In genomic region chr18:36095936-36096519, GRCh38 we compare ENCODE assay signal across 8 cellular contexts. TPM values are rescaled to one million over a fixed set of nuclear protein-coding genes. Genes with fewer than 3 reads are reported as not detected.
DNase-seq lines count a peak whose midpoint lies in the region; ATAC-seq, FAIRE-seq and TF ChIP-seq lines count a peak whose summit lies in the region.

No MANE protein-coding gene starts in this region.

- no peak overlapping the region for H3K4me3 ChIP-seq in Jurkat, Clone E6-1 (ENCODE audit: low read length)
- H3K4me3 ChIP-seq in Peyer's patch = no peak overlapping the region
- H3K4me3 ChIP-seq in endothelial cell of umbilical vein (replicated peaks in 1 of 3; ENCODE audit: insufficient read depth in 1 of 3, low read depth in 1 of 3, low read length in 3 of 3) = no peak overlapping the region

- H3K9me3 Mint-ChIP-seq in nephron progenitor cell = no peaks in the 10 kb centered on the region

- H3K36me3 ChIP-seq in Peyer's patch = no peaks in the 10 kb centered on the region
- H3K36me3 ChIP-seq in endothelial cell of umbilical vein (ENCODE audit: control insufficient read depth in 2 of 2, extremely low read depth in 1 of 2, insufficient read depth in 2 of 2, low read length in 2 of 2) = no peaks in the 10 kb centered on the region

- POLR2A ChIA-PET in endothelial cell of umbilical vein (lab: Charles Lee) = no interaction called here

- H3K4me3 Mint-ChIP-seq in nephron progenitor cell = no peak overlapping the region

- intact Hi-C loops in endothelial cell of umbilical vein (cut with micrococcal nuclease) = loop anchor here (1.0 to 10.0 kb wide), 9 partner anchors 33 to 711 kb away; partner anchors contain the start of genes ELP2 and SLC39A6

- H3K27me3 ChIP-seq in Peyer's patch (no peaks in the 10 kb centered on the region), endothelial cell of umbilical vein (ENCODE audit: control insufficient read depth in 2 of 2, insufficient read depth in 2 of 2, low read length in 2 of 2) (peaks cover 17 to 18% of the 10 kb centered on the region in 2 experiments)

- TF ChIP-seq POLR2A in Peyer's patch (IDR thresholded peaks at IDR 0.05) (no peak), endothelial cell of umbilical vein (IDR thresholded peaks at IDR 0.05; ENCODE audit: low read depth, low read length) (no peak)

- dilution Hi-C loops in endothelial cell of umbilical vein (cut with MboI; ENCODE audit: extremely low pct_ligation_motif_present, low sequenced_read_pairs) = no loop called here

- H3K27me3 Mint-ChIP-seq in nephron progenitor cell (ENCODE audit: low read depth, poor library complexity) = peaks cover 9% of the 10 kb centered on the region

- FAIRE-seq in G401.6 (lab: Jason Lieb, UNC) (peak; percentile 96), endothelial cell of umbilical vein (lab: Jason Lieb, UNC) (peak; percentile 66)

- no peak overlapping the region for H3K27ac ChIP-seq in Peyer's patch
- no peak overlapping the region for H3K27ac ChIP-seq in endothelial cell of umbilical vein (ENCODE audit: insufficient read depth, low read depth, low read length)

- no peaks in the 10 kb centered on the region for H3K9me1 ChIP-seq in endothelial cell of umbilical vein (replicated peaks; ENCODE audit: control insufficient read depth, extremely low read depth, insufficient read depth, low read length)

- DNase-seq in Jurkat, Clone E6-1 (ENCODE audit: low read depth, low spot score) = peak; percentile 73
- no peak for DNase-seq in Peyer's patch
- DNase-seq in endothelial cell of umbilical vein (ENCODE audit: low read depth, low spot score) = peak; percentile 55
- no peak for DNase-seq in nephron progenitor cell
- no peak for DNase-seq in stimulated activated naive CD4-positive, alpha-beta T cell treated with Interleukin-2 at 50 U/mL for 16 hours (lab: John Stamatoyannopoulos, UW)

- no peaks in the 10 kb centered on the region for H3K4me1 Mint-ChIP-seq in nephron progenitor cell

- no TSS peak for BruUV-seq in endothelial cell of umbilical vein (replicated peaks; lab: Mats Ljungman, UMichigan)

- no peaks in the 10 kb centered on the region for H3K36me3 Mint-ChIP-seq in nephron progenitor cell (ENCODE audit: low read depth)

- H3K9ac ChIP-seq in endothelial cell of umbilical vein (replicated peaks; ENCODE audit: extremely low read depth, insufficient read depth, low read length) = no peak overlapping the region

- no peaks in the 10 kb centered on the region for H3K79me2 ChIP-seq in endothelial cell of umbilical vein (ENCODE audit: control insufficient read depth, insufficient read depth, low read length)

- no peak overlapping the region for H3K27ac Mint-ChIP-seq in nephron progenitor cell

- H2AFZ ChIP-seq in endothelial cell of umbilical vein (ENCODE audit: low read depth, low read length) = no peak overlapping the region

- H3K4me1 ChIP-seq in Peyer's patch (no peaks in the 10 kb centered on the region), endothelial cell of umbilical vein (ENCODE audit: control insufficient read depth, extremely low read depth, insufficient read depth, low read length) (no peaks in the 10 kb centered on the region)

- H3K9me3 ChIP-seq in Peyer's patch (no peaks in the 10 kb centered on the region), endothelial cell of umbilical vein (replicated peaks; ENCODE audit: control insufficient read depth, insufficient read depth, low read length) (no peaks in the 10 kb centered on the region)

- CTCF ChIA-PET in endothelial cell of umbilical vein (lab: Charles Lee) = interaction anchor here (0.5 to 7.1 kb wide), 56 partner anchors 9 to 714 kb away, joined by 3 to 386 read pairs (median 4); partner anchors contain the start of genes ELP2, FHOD3, MOCOS and RPRD1A

- TF ChIP-seq CTCF in Peyer's patch (IDR thresholded peaks at IDR 0.05) (peak; percentile 2 to 81 (median 60)), endothelial cell of umbilical vein (IDR thresholded peaks at IDR 0.05; ENCODE audit: extremely low read depth in 1 of 2, insufficient read depth in 1 of 2, low read depth in 1 of 2, low read length in 2 of 2) (peak; percentile 19 to 29), nephron progenitor cell (IDR thresholded peaks at IDR 0.05) (peak; percentile 70)

- ATAC-seq in HG03457 (IDR thresholded peaks at IDR 0.05; ENCODE audit: unreplicated experiment) = no peak
- ATAC-seq in GM21360 (IDR thresholded peaks at IDR 0.05; ENCODE audit: unreplicated experiment) = no peak

- no peak overlapping the region for H3K4me2 ChIP-seq in endothelial cell of umbilical vein (ENCODE audit: insufficient read depth, low read length)

- H4K20me1 ChIP-seq in endothelial cell of umbilical vein (replicated peaks; ENCODE audit: control insufficient read depth, extremely low read depth, insufficient read depth, low read length) = no peaks in the 10 kb centered on the region

TF ChIP-seq in endothelial cell of umbilical vein, 7 proteins besides CTCF, POLR2A, EP300 and RAD21:
- TF ChIP-seq FOS (IDR thresholded peaks at IDR 0.05; ENCODE audit: borderline replicate concordance, insufficient read depth, low read length) = peak; percentile 16
- no peak for TF ChIP-seq POLR2AphosphoS5 (IDR thresholded peaks at IDR 0.05; ENCODE audit: insufficient read depth, low read depth, low read length)

RNA-seq across cellular contexts. Expression of gene RPRD1A, which starts 28.7 kb away (rescaled TPM):
- 45.3 TPM for polyA plus RNA-seq in Jurkat, Clone E6-1 (2012; ENCODE audit: insufficient read depth, insufficient read length)
- total RNA-seq in Peyer's patch = 10 to 100 TPM; 41.9 to 67.7 (median 50.8) TPM
- total RNA-seq in endothelial cell of umbilical vein = 47.4 and 50.7 TPM in 2 replicates
- 11.7 and 13.5 TPM in 2 replicates for polyA plus RNA-seq in endothelial cell of umbilical vein
- 15.8 and 16.6 TPM in 2 replicates for polyA plus RNA-seq in endothelial cell of umbilical vein (2011; cell fraction: cytosol; rRNA removed)
- 45.0 and 74.5 TPM in 2 replicates for polyA plus RNA-seq in endothelial cell of umbilical vein (2011; cell fraction: nucleus; rRNA removed)
- 29.8 and 39.3 TPM in 2 replicates for polyA plus RNA-seq in endothelial cell of umbilical vein (2012)
- polyA minus RNA-seq in endothelial cell of umbilical vein = 26.8 and 30.2 TPM in 2 replicates
- polyA minus RNA-seq in endothelial cell of umbilical vein (2011; cell fraction: cytosol; rRNA and poly(A)+ RNA removed) = 42.0 TPM
- polyA minus RNA-seq in endothelial cell of umbilical vein (2011; cell fraction: nucleus; rRNA and poly(A)+ RNA removed) = 93.5 and 98.1 TPM in 2 replicates

RNA-seq across cellular contexts. Expression of gene SLC39A6, which starts 33.1 kb away (rescaled TPM):
- polyA plus RNA-seq in Jurkat, Clone E6-1 (2012; ENCODE audit: insufficient read depth, insufficient read length) = 35.9 TPM
- 10 to 100 TPM in 1 of 4 donors, 1 to 10 TPM in 3; 7.4 to 13.0 (median 8.2) TPM for total RNA-seq in Peyer's patch
- total RNA-seq in endothelial cell of umbilical vein = 13.2 and 13.8 TPM in 2 replicates
- 20.2 and 23.1 TPM in 2 replicates for polyA plus RNA-seq in endothelial cell of umbilical vein
- 13.1 and 14.2 TPM in 2 replicates for polyA plus RNA-seq in endothelial cell of umbilical vein (2011; cell fraction: cytosol; rRNA removed)
- 15.1 and 16.5 TPM in 2 replicates for polyA plus RNA-seq in endothelial cell of umbilical vein (2011; cell fraction: nucleus; rRNA removed)
- polyA plus RNA-seq in endothelial cell of umbilical vein (2012) = 15.7 and 16.7 TPM in 2 replicates
- polyA minus RNA-seq in endothelial cell of umbilical vein = 17.6 and 28.2 TPM in 2 replicates
- 63.3 TPM for polyA minus RNA-seq in endothelial cell of umbilical vein (2011; cell fraction: cytosol; rRNA and poly(A)+ RNA removed)
- 13.2 and 18.0 TPM in 2 replicates for polyA minus RNA-seq in endothelial cell of umbilical vein (2011; cell fraction: nucleus; rRNA and poly(A)+ RNA removed)

RNA-seq across cellular contexts. Expression of gene ELP2, which starts 33.7 kb away (rescaled TPM):
- polyA plus RNA-seq in Jurkat, Clone E6-1 (2012; ENCODE audit: insufficient read depth, insufficient read length) = 61.8 TPM
- 10 to 100 TPM; 41.2 to 74.6 (median 55.7) TPM for total RNA-seq in Peyer's patch
- 74.8 and 90.5 TPM in 2 replicates for total RNA-seq in endothelial cell of umbilical vein
- polyA plus RNA-seq in endothelial cell of umbilical vein = 31.7 and 37.8 TPM in 2 replicates
- 42.9 TPM in 2 replicates for polyA plus RNA-seq in endothelial cell of umbilical vein (2011; cell fraction: cytosol; rRNA removed)
- polyA plus RNA-seq in endothelial cell of umbilical vein (2011; cell fraction: nucleus; rRNA removed) = 102 and 115 TPM in 2 replicates
- 59.4 and 91.1 TPM in 2 replicates for polyA plus RNA-seq in endothelial cell of umbilical vein (2012)
- polyA minus RNA-seq in endothelial cell of umbilical vein = 123 and 126 TPM in 2 replicates
- 57.0 TPM for polyA minus RNA-seq in endothelial cell of umbilical vein (2011; cell fraction: cytosol; rRNA and poly(A)+ RNA removed)
- polyA minus RNA-seq in endothelial cell of umbilical vein (2011; cell fraction: nucleus; rRNA and poly(A)+ RNA removed) = 123 and 149 TPM in 2 replicates

Comparison
In these comparisons a context has a peak if more than half of its experiments do, and no peak if none do; other contexts are left out.
1. DNase-seq: peak in Jurkat, Clone E6-1 (single experiment) and endothelial cell of umbilical vein (single experiment); none in Peyer's patch (0 of 3), nephron progenitor cell (single experiment) and stimulated activated naive CD4-positive, alpha-beta T cell treated with Interleukin-2 at 50 U/mL for 16 hours (single experiment).
2. Peak in every context shown above with its lines, with median percentiles within 50 percentile points of each other: CTCF ChIP-seq.